27 cellular contexts compared by ENCODE assay signal in genomic region chr22:27413702-27414101, GRCh38.
"Had no signal": no experiment of that assay in that cellular context is flagged by ENCODE, and none has a peak within 500 bp of the region (broad histone marks: within the 10 kb centered on the region; RNA-seq: fewer than 3 reads in every experiment).

No MANE protein-coding gene starts in this region.

- H3K36me3 Mint-ChIP-seq: naive B cell; natural killer cell treated with Interleukin-12 subunit alpha and Interleukin-12 subunit beta and Interleukin-15 and Interleukin-18, amount 100 ng/mL, for 72 hours; stimulated activated naive B cell treated with anti-CD40 and anti-IgM and Interleukin-4, amounts not matched to agents 10 μg/mL and 1 μg/mL and 100 μg/mL, for 72 hours had no signal

- H3K27me3 ChIP-seq: pancreas, stomach, testis, thyroid gland, transverse colon, upper lobe of left lung had no signal

- H3K9me3 Mint-ChIP-seq: natural killer cell treated with Interleukin-12 subunit alpha and Interleukin-12 subunit beta and Interleukin-15 and Interleukin-18, amount 100 ng/mL, for 72 hours had no signal

- H3K27ac Mint-ChIP-seq: naive B cell; natural killer cell treated with Interleukin-12 subunit alpha and Interleukin-12 subunit beta and Interleukin-15 and Interleukin-18, amount 100 ng/mL, for 72 hours; stimulated activated naive B cell treated with anti-CD40 and anti-IgM and Interleukin-4, amounts not matched to agents 10 μg/mL and 1 μg/mL and 100 μg/mL, for 72 hours had no signal

- H3K4me3 ChIP-seq: heart right ventricle, hepatocyte, left lung, lower lobe of right lung, pancreas, prostate gland, skin epidermis, stomach, testis, thyroid gland, transverse colon, upper lobe of left lung had no signal

- H3K79me2 ChIP-seq: hepatocyte had no signal

- H3K36me3 ChIP-seq: heart right ventricle, left lung, lower lobe of right lung, pancreas, prostate gland, stomach, thyroid gland, transverse colon, upper lobe of left lung had no signal

- H3K9me3 ChIP-seq: heart right ventricle, left lung, lower lobe of right lung, pancreas, prostate gland, stomach, testis, thyroid gland, transverse colon, upper lobe of left lung had no signal

- H3K4me1 ChIP-seq: left lung, lower lobe of right lung, prostate gland, testis, thyroid gland, transverse colon, upper lobe of left lung had no signal

- H3K27ac ChIP-seq: heart right ventricle, hepatocyte, left lung, lower lobe of right lung, pancreas, prostate gland, skin epidermis, stomach, testis, thyroid gland, transverse colon, upper lobe of left lung had no signal

- H3K4me2 ChIP-seq: hepatocyte had no signal

- H3K4me3 Mint-ChIP-seq: naive B cell; natural killer cell treated with Interleukin-12 subunit alpha and Interleukin-12 subunit beta and Interleukin-15 and Interleukin-18, amount 100 ng/mL, for 72 hours; stimulated activated naive B cell treated with anti-CD40 and anti-IgM and Interleukin-4, amounts not matched to agents 10 μg/mL and 1 μg/mL and 100 μg/mL, for 72 hours had no signal

- ATAC-seq: heart right ventricle; left colon; left lung; lower lobe of right lung; natural killer cell treated with Interleukin-12 subunit alpha and Interleukin-12 subunit beta and Interleukin-15 and Interleukin-18, amount 100 ng/mL, for 72 hours; pancreas; right cardiac atrium; sciatic nerve; stimulated activated naive B cell treated with anti-CD40 and anti-IgM and Interleukin-4, amounts not matched to agents 10 μg/mL and 1 μg/mL and 100 μg/mL, for 72 hours; stimulated activated naive CD8-positive, alpha-beta T cell treated with anti-CD3 and anti-CD28 coated beads, Interleukin-15, Interleukin-2, amounts not matched to agents 100 U/mL and 50 U/mL, for 24 hours had no signal

- H3K4me1 Mint-ChIP-seq: naive B cell; stimulated activated naive B cell treated with anti-CD40 and anti-IgM and Interleukin-4, amounts not matched to agents 10 μg/mL and 1 μg/mL and 100 μg/mL, for 72 hours had no signal

- H2AFZ ChIP-seq: hepatocyte had no signal

- DNase-seq: heart right ventricle; kidney; left colon; left lung; lower lobe of right lung; naive B cell; nucleus accumbens; pancreas; posterior cingulate gyrus; retina; right cardiac atrium; stimulated activated CD4-positive, alpha-beta T cell treated with anti-CD3 and anti-CD28 coated beads, Interleukin-12 subunit alpha, Interleukin-12 subunit beta, amount 100 ng/mL, for 4 hours; stimulated activated CD4-positive, alpha-beta T cell treated with anti-CD3 and anti-CD28 coated beads, Interleukin-15, amount 100 ng/mL, for 24 hours; stimulated activated CD4-positive, alpha-beta T cell treated with anti-CD3 and anti-CD28 coated beads, Interleukin-2, amount 100 ng/mL, for 24 hours; stimulated activated CD4-positive, alpha-beta T cell treated with anti-CD3 and anti-CD28 coated beads, Interleukin-4, amount 100 ng/mL, for 1 hour; stimulated activated naive B cell treated with anti-CD40 and anti-IgM and Interleukin-4, amounts not matched to agents 10 μg/mL and 1 μg/mL and 100 μg/mL, for 72 hours; stimulated activated naive CD8-positive, alpha-beta T cell treated with anti-CD3 and anti-CD28 coated beads, Interleukin-15, Interleukin-2, amounts not matched to agents 100 U/mL and 50 U/mL, for 24 hours; stomach; testis; thyroid gland; transverse colon; upper lobe of left lung had no signal
